Comparison of ENCODE assay signal across 1 cellular context in genomic region chr19:3124630-3125029, GRCh38.
TF ChIP-seq lines count a peak whose summit lies in the region.

No MANE protein-coding gene starts in this region.

TF ChIP-seq in K562, 482 proteins besides CTCF, POLR2A, EP300 and RAD21:
- TF ChIP-seq ZNF146 (CRISPR knock-in tag; IDR thresholded peaks at IDR 0.05; ENCODE audit: unreplicated experiment), result peak; percentile 72
- TF ChIP-seq ZNF121 (CRISPR knock-in tag; conservative IDR thresholded peaks at IDR 0.05), result peak; percentile 45; the same call in 1 of the 2 replicates
- no peak for TF ChIP-seq TCF3 (CRISPR knock-in tag; IDR thresholded peaks at IDR 0.05)
